In the genomic region with DNA sequence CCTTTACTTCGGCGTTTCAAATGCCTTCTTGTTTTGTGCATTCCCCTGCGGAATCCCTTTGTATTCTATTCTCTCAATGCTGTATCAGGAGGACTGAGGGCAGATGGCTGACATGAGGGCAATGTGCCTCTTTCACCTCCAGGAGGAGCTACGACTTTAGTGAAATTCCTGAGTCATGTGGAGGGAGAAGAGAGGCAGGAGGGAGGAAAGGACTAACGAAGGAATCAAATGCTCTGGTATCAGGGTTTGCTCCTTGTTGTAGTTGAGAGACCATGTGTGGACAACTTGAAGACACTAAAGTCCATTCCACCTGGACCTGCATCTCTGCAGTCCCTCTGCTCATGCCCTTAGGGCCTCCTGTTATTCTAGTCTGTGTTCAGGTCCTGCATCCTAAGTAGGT, we compare ENCODE assay signal across 13 cellular contexts. TPM values are rescaled to one million over a fixed set of nuclear protein-coding genes. Genes with fewer than 3 reads are reported as not detected.
DNase-seq lines count a peak whose midpoint lies in the region; ATAC-seq and TF ChIP-seq lines count a peak whose summit lies in the region.
"Had no signal": no experiment of that assay in that cellular context is flagged by ENCODE, and none has a peak within 500 bp of the region (broad histone marks: within the 10 kb centered on the region; RNA-seq: fewer than 3 reads in every experiment).

No MANE protein-coding gene starts in this region.

- peaks cover 0 to 9% of the 10 kb centered on the region in 2 donors for H3K27me3 ChIP-seq in breast epithelium

- H3K9me3 ChIP-seq in breast epithelium, result no peaks in the 10 kb centered on the region

- intact Hi-C loops in MCF 10A (cut with micrococcal nuclease), result no loop called here
- intact Hi-C loops in breast epithelium (cut with DNase I; ENCODE audit: low total_unique reads), result no loop called here

- no peak for TF ChIP-seq POLR2A in breast epithelium (IDR thresholded peaks at IDR 0.05)
- no peak for TF ChIP-seq POLR2A in erythroblast (IDR thresholded peaks at IDR 0.05; ENCODE audit: low read length)

- peaks cover 35% of the 10 kb centered on the region for H3K27me3 Mint-ChIP-seq in MCF 10A (ENCODE audit: insufficient read depth, unreplicated experiment)
- peaks cover 2% of the 10 kb centered on the region for H3K27me3 Mint-ChIP-seq in type B pancreatic cell
- H3K27me3 Mint-ChIP-seq in T-helper 2 cell treated with Interferon-gamma antibody and Interleukin-4, amounts not matched to agents 5 μg/mL and 100 μg/mL, for 36 hours (ENCODE audit: low read depth), result peaks cover 16% of the 10 kb centered on the region

- H3K4me3 ChIP-seq in breast epithelium, result no peak overlapping the region

- no peak overlapping the region for H3K27ac ChIP-seq in breast epithelium

- DNase-seq in MCF 10A (ENCODE audit: unreplicated experiment), result peak; percentile 48
- no peak for DNase-seq in breast epithelium (ENCODE audit: low spot score in 2 of 2)
- peak; percentile 55 for DNase-seq in NCI-H69 (lab: John Stamatoyannopoulos, UW)
- peak; percentile 4 to 23 for DNase-seq in erythroblast (lab: John Stamatoyannopoulos, UW)
- no peak for DNase-seq in type B pancreatic cell (ENCODE audit: extremely low spot score, unreplicated experiment)
- DNase-seq in T-helper 2 cell treated with Interferon-gamma antibody and Interleukin-4, amounts not matched to agents 5 μg/mL and 100 μg/mL, for 36 hours (ENCODE audit: low spot score), result no peak
- DNase-seq in activated CD4-positive, alpha-beta T cell treated with anti-CD3 and anti-CD28 coated beads for 1 hour, result no peak
- DNase-seq: activated T-cell treated with anti-CD3 and anti-CD28 coated beads, Interleukin-2, amount 50 U/mL, for 72 hours; CD4-positive, CD25-positive, alpha-beta regulatory T cell; stimulated activated naive CD4-positive, alpha-beta T cell treated with Interleukin-2 at 50 U/mL for 16 hours had no signal

- no TSS peak for BruUV-seq in MCF 10A (replicated peaks; lab: Mats Ljungman, UMichigan)

- H3K9me3 Mint-ChIP-seq in MCF 10A (ENCODE audit: unreplicated experiment) (no peaks in the 10 kb centered on the region), type B pancreatic cell (no peaks in the 10 kb centered on the region)
- no peaks in the 10 kb centered on the region for H3K9me3 Mint-ChIP-seq in T-helper 2 cell treated with Interferon-gamma antibody and Interleukin-4, amounts not matched to agents 5 μg/mL and 100 μg/mL, for 36 hours
- H3K9me3 Mint-ChIP-seq: activated T-cell treated with anti-CD3 and anti-CD28 coated beads, Interleukin-2, amount 50 U/mL, for 72 hours; CD4-positive, CD25-positive, alpha-beta regulatory T cell had no signal

- H3K4me3 Mint-ChIP-seq in MCF 10A (ENCODE audit: unreplicated experiment), result no peak overlapping the region
- H3K4me3 Mint-ChIP-seq in type B pancreatic cell, result no peak overlapping the region
- H3K4me3 Mint-ChIP-seq in T-helper 2 cell treated with Interferon-gamma antibody and Interleukin-4, amounts not matched to agents 5 μg/mL and 100 μg/mL, for 36 hours, result no peak overlapping the region
- H3K4me3 Mint-ChIP-seq: activated T-cell treated with anti-CD3 and anti-CD28 coated beads, Interleukin-2, amount 50 U/mL, for 72 hours had no signal

- H3K27ac Mint-ChIP-seq in MCF 10A (ENCODE audit: low read depth, unreplicated experiment) (no peak overlapping the region), type B pancreatic cell (no peak overlapping the region)
- no peak overlapping the region for H3K27ac Mint-ChIP-seq in T-helper 2 cell treated with Interferon-gamma antibody and Interleukin-4, amounts not matched to agents 5 μg/mL and 100 μg/mL, for 36 hours
- H3K27ac Mint-ChIP-seq: activated T-cell treated with anti-CD3 and anti-CD28 coated beads, Interleukin-2, amount 50 U/mL, for 72 hours; CD4-positive, CD25-positive, alpha-beta regulatory T cell had no signal

- no peaks in the 10 kb centered on the region for H3K4me1 ChIP-seq in breast epithelium

- no peaks in the 10 kb centered on the region for H3K36me3 ChIP-seq in breast epithelium

- H3K36me3 Mint-ChIP-seq in MCF 10A (ENCODE audit: insufficient read depth, unreplicated experiment) (no peaks in the 10 kb centered on the region), type B pancreatic cell (no peaks in the 10 kb centered on the region)
- no peaks in the 10 kb centered on the region for H3K36me3 Mint-ChIP-seq in T-helper 2 cell treated with Interferon-gamma antibody and Interleukin-4, amounts not matched to agents 5 μg/mL and 100 μg/mL, for 36 hours (ENCODE audit: low read depth)

- no peaks in the 10 kb centered on the region for H3K4me1 Mint-ChIP-seq in MCF 10A (ENCODE audit: insufficient read depth, unreplicated experiment)
- no peaks in the 10 kb centered on the region for H3K4me1 Mint-ChIP-seq in type B pancreatic cell (ENCODE audit: unreplicated experiment)
- H3K4me1 Mint-ChIP-seq in T-helper 2 cell treated with Interferon-gamma antibody and Interleukin-4, amounts not matched to agents 5 μg/mL and 100 μg/mL, for 36 hours (ENCODE audit: low read depth), result peaks cover 5% of the 10 kb centered on the region

- CTCF ChIA-PET in MCF 10A (lab: Yijun Ruan, JAX), result interaction anchor here (0.8 to 0.9 kb wide), 2 partner anchors 89 to 323 kb away, joined by 3 read pairs; no protein-coding TSS in a partner anchor

- ATAC-seq in HG02642 (IDR thresholded peaks at IDR 0.05; ENCODE audit: poor library complexity, unreplicated experiment), result no peak
- ATAC-seq: activated T-cell treated with anti-CD3 and anti-CD28 coated beads, Interleukin-2, amount 50 U/mL, for 72 hours; left lobe of liver had no signal

- POLR2A ChIA-PET in MCF 10A (lab: Yijun Ruan, JAX), result interaction anchor here (0.6 kb wide), 2 partner anchors 266 to 329 kb away, joined by 3 to 4 read pairs; no protein-coding TSS in a partner anchor

- TF ChIP-seq CTCF in MCF 10A (IDR thresholded peaks at IDR 0.05; ENCODE audit: unreplicated experiment), result peak; percentile 25
- TF ChIP-seq CTCF in breast epithelium (IDR thresholded peaks at IDR 0.05), result no peak
- TF ChIP-seq CTCF in type B pancreatic cell (conservative IDR thresholded peaks at IDR 0.05), result peak; percentile 51

RNA-seq across cellular contexts. Expression of a gene that starts 40.2 kb away (rescaled TPM):
- total RNA-seq in MCF 10A (2022) (not detected in 2 replicates), breast epithelium (not detected), type B pancreatic cell (ENCODE audit: low replicate concordance) (not detected in 2 replicates)
- total RNA-seq: activated T-cell treated with anti-CD3 and anti-CD28 coated beads, Interleukin-2, amount 50 U/mL, for 72 hours; CD4-positive, CD25-positive, alpha-beta regulatory T cell; left lobe of liver; skeletal muscle tissue had no signal

Comparison
In these comparisons a context has a peak if more than half of its experiments do, and no peak if none do; other contexts are left out.
1. DNase-seq: peak in MCF 10A (single experiment), NCI-H69 (single experiment) and erythroblast (2 of 2); none in breast epithelium (0 of 2), type B pancreatic cell (single experiment), T-helper 2 cell treated with Interferon-gamma antibody and Interleukin-4, amounts not matched to agents 5 μg/mL and 100 μg/mL, for 36 hours (single experiment) and activated CD4-positive, alpha-beta T cell treated with anti-CD3 and anti-CD28 coated beads for 1 hour (single experiment).
2. CTCF ChIP-seq: peak in MCF 10A (single experiment) and type B pancreatic cell (single experiment); none in breast epithelium (0 of 3).